In the genomic region with DNA sequence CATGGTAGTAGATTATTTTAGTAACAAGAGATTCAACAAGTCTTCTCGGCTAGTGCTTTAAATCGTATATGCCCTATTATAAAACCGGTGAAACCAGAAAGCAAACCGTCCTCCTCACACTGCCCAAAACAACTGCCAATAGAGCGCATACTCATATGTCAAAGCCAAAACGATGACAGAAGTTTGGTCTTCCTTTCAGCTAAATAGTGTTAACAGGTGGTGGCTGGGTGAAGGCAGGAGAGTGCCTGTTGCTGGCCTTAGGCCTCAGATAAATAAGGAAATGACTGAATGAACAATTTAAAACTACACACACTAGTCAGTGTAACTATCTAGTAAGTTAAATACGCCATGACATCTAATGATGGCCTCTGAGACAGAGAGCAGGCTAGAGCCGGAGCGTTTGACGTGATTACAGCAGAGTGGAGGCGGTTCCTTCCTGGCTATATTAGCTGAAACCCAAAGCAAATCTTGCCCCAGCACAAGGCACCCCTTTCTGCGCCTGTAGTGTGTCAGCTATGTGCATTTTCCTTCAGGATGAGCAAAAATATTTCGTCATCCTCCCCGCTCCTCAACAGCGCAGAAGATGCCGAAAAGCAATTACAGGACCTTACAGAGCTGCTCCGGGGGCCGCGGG, we compare ENCODE assay signal across 8 cellular contexts.
A peak's percentile ranks its signal among the peaks of the same experiment; 100 is the strongest.
DNase-seq lines count a peak whose midpoint lies in the region; ATAC-seq and TF ChIP-seq lines count a peak whose summit lies in the region.

No MANE protein-coding gene starts in this region.

- H3K36me3 Mint-ChIP-seq in nephron (ENCODE audit: low read depth), result peaks cover 19% of the 10 kb centered on the region

- H3K36me3 ChIP-seq in endocrine pancreas (ENCODE audit: control insufficient read depth, insufficient read depth, low read length) (no peaks in the 10 kb centered on the region), MM.1S (replicated peaks; ENCODE audit: insufficient read depth, low read length) (no peaks in the 10 kb centered on the region)

- H3K9me3 Mint-ChIP-seq in nephron, result peaks cover 29% of the 10 kb centered on the region

- ATAC-seq in GM18517 (IDR thresholded peaks at IDR 0.05; ENCODE audit: unreplicated experiment), result no peak

- H3K9me3 ChIP-seq in endocrine pancreas (ENCODE audit: control insufficient read depth, low read length) (peaks cover 8% of the 10 kb centered on the region), MM.1S (replicated peaks; ENCODE audit: insufficient read depth, low read length) (no peaks in the 10 kb centered on the region)

- no peak overlapping the region for H3K27ac ChIP-seq in MM.1S (ENCODE audit: low read length)

- peak overlapping the region; percentile 78 to 93 (median 79) for H3K4me3 Mint-ChIP-seq in nephron

- H3F3A ChIP-seq in MM.1S (ENCODE audit: insufficient read depth, low read length), result no peaks in the 10 kb centered on the region

- no peak overlapping the region for H2AFZ ChIP-seq in MM.1S (ENCODE audit: low read length)

- no peaks in the 10 kb centered on the region for H3K79me2 ChIP-seq in MM.1S (ENCODE audit: low read length)

- H3K27me3 Mint-ChIP-seq in nephron (ENCODE audit: low read depth), result peaks cover 51% of the 10 kb centered on the region

- H4K20me1 ChIP-seq in MM.1S (ENCODE audit: insufficient read depth, low read length), result no peaks in the 10 kb centered on the region

- no peak overlapping the region for H3K4me2 ChIP-seq in MM.1S (ENCODE audit: low read depth, low read length)

- no peak for TF ChIP-seq CTCF in nephron (IDR thresholded peaks at IDR 0.05; ENCODE audit: unreplicated experiment in 3 of 3)
- TF ChIP-seq CTCF in MM.1S (IDR thresholded peaks at IDR 0.05; ENCODE audit: low read length), result no peak

- H3K27me3 ChIP-seq in endocrine pancreas (ENCODE audit: control insufficient read depth, insufficient read depth, low read length) (no peaks in the 10 kb centered on the region), MM.1S (replicated peaks; ENCODE audit: insufficient read depth, low read length) (no peaks in the 10 kb centered on the region)

- no peak overlapping the region for H3K27ac Mint-ChIP-seq in nephron

- H3K4me3 ChIP-seq in endocrine pancreas (ENCODE audit: control insufficient read depth, insufficient read depth, low read length) (peak overlapping the region; percentile 93), MM.1S (ENCODE audit: low read length) (no peak overlapping the region)

- peak overlapping the region; percentile 27 for H3K9ac ChIP-seq in endocrine pancreas (ENCODE audit: control insufficient read depth, insufficient read depth, low read length)
- H3K9ac ChIP-seq in MM.1S (ENCODE audit: low read length), result no peak overlapping the region

- peaks cover 8% of the 10 kb centered on the region for H3K4me1 Mint-ChIP-seq in nephron

- DNase-seq in Ammon's horn (ENCODE audit: low spot score) (peak; percentile 49), NCI-H2107 (lab: John Stamatoyannopoulos, UW) (peak; percentile 21), CD1c-positive myeloid dendritic cell (ENCODE audit: extremely low spot score) (no peak), MM.1S (no peak), GDM1 (lab: John Stamatoyannopoulos, UW) (no peak)

- H3K9me2 ChIP-seq in MM.1S (replicated peaks; ENCODE audit: insufficient read depth, low read length), result no peaks in the 10 kb centered on the region

- H3K4me1 ChIP-seq in endocrine pancreas (ENCODE audit: control insufficient read depth, insufficient read depth, low read length), result peaks cover 25% of the 10 kb centered on the region
- no peaks in the 10 kb centered on the region for H3K4me1 ChIP-seq in MM.1S (ENCODE audit: low read length)

Comparison
In these comparisons a context has a peak if more than half of its experiments do, and no peak if none do; other contexts are left out.
1. DNase-seq: peak in Ammon's horn (single experiment) and NCI-H2107 (single experiment); none in CD1c-positive myeloid dendritic cell (single experiment), MM.1S (single experiment) and GDM1 (single experiment).